ENCODE assay signal across 23 cellular contexts in the genomic region with DNA sequence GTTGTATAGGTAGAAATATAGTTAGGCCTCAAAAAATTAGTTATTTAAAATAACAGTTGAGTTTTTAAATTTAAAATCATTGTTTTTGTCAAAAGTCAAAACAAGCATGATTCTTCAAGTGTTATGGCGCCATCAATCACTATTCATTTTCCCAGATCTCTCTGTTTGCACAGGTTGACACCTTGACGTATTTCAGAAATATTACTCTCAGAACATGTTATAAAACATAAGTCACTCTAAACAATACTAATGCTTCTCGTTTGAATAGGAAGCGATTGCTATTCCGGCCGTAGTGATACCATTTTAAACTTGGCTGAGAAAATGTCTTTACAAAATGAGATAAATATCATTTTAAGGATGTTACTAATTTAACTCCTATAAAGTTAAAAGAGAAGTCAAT.
"Had no signal": no experiment of that assay in that cellular context is flagged by ENCODE, and none has a peak within 500 bp of the region (broad histone marks: within the 10 kb centered on the region; RNA-seq: fewer than 3 reads in every experiment).

No MANE protein-coding gene starts in this region.

- ATAC-seq: naive thymus-derived CD4-positive, alpha-beta T cell; natural killer cell; pancreas; right cardiac atrium; right lobe of liver; stimulated activated memory B cell treated with anti-CD40 and anti-IgM and Interleukin-4, amounts not matched to agents 10 μg/mL and 1 μg/mL and 100 μg/mL, for 72 hours; stimulated activated naive CD8-positive, alpha-beta T cell treated with anti-CD3 and anti-CD28 coated beads, Interleukin-15, amount 100 ng/mL, for 72 hours; stimulated activated naive CD8-positive, alpha-beta T cell treated with anti-CD3 and anti-CD28 coated beads, Interleukin-15, Interleukin-2, amounts not matched to agents 100 U/mL and 50 U/mL, for 24 hours; upper lobe of right lung had no signal

- FAIRE-seq: pancreas, small intestine had no signal

- DNase-seq: naive thymus-derived CD4-positive, alpha-beta T cell; natural killer cell; nucleus accumbens; pancreas; right cardiac atrium; right lobe of liver; sigmoid colon; small intestine; stimulated activated CD4-positive, alpha-beta T cell treated with anti-CD3 and anti-CD28 coated beads, Interleukin-12 subunit alpha, Interleukin-12 subunit beta, amount 100 ng/mL, for 4 hours; stimulated activated CD4-positive, alpha-beta T cell treated with anti-CD3 and anti-CD28 coated beads, Interleukin-1b, Interleukin-23, amount 100 ng/mL, for 48 hours; stimulated activated CD4-positive, alpha-beta T cell treated with anti-CD3 and anti-CD28 coated beads, Interleukin-4, amount 100 ng/mL, for 1 hour; stimulated activated CD4-positive, alpha-beta T cell treated with anti-CD3 and anti-CD28 coated beads, Interleukin-4, amount 100 ng/mL, for 4 hours; stimulated activated CD8-positive, alpha-beta memory T cell treated with anti-CD3 and anti-CD28 coated beads, Interleukin-4, amount 100 ng/mL, for 48 hours; stimulated activated naive CD4-positive, alpha-beta T cell; stimulated activated naive CD8-positive, alpha-beta T cell treated with anti-CD3 and anti-CD28 coated beads, Interleukin-15, amount 100 ng/mL, for 72 hours; stimulated activated naive CD8-positive, alpha-beta T cell treated with anti-CD3 and anti-CD28 coated beads, Interleukin-15, Interleukin-2, amounts not matched to agents 100 U/mL and 50 U/mL, for 24 hours; substantia nigra; testis; tibial artery; transverse colon; upper lobe of right lung; uterus had no signal
